ENCODE assay signal across 1 cellular context in the genomic region with DNA sequence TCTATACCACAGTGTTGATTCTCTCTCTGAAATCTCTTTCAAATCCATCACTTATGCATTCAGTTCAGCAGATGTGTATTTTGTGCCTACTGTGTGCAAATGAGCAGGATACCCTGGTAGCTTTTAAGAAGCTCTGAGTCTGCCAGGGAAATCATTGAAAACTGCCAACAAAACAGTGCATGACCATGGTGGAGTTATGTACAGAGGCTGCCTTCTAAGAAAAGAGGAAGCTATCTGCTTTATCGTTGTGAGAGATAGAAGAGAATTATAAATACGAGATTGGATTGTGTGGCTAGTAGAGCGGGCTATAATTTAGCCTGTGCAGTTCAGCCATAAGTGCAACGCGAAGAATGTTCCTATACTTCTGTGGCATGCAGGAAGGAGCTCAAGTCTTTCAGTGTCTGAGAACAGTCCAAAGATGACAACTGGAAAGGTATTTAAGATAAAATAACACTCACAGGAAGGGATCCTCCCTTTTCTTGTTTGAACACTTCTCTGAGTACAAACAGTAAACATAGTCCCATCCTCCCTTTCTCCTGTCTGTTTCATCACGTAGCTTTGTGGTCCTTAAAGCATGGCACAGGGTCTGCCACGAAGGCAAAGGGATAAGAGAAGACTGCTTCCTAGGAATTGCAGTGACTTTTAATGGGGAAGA.
TF ChIP-seq lines count a peak whose summit lies in the region.

No MANE protein-coding gene starts in this region.

TF ChIP-seq in HepG2, 621 proteins besides CTCF, POLR2A, EP300 and RAD21 (continued from another document):
- TF ChIP-seq, protein P1, sequence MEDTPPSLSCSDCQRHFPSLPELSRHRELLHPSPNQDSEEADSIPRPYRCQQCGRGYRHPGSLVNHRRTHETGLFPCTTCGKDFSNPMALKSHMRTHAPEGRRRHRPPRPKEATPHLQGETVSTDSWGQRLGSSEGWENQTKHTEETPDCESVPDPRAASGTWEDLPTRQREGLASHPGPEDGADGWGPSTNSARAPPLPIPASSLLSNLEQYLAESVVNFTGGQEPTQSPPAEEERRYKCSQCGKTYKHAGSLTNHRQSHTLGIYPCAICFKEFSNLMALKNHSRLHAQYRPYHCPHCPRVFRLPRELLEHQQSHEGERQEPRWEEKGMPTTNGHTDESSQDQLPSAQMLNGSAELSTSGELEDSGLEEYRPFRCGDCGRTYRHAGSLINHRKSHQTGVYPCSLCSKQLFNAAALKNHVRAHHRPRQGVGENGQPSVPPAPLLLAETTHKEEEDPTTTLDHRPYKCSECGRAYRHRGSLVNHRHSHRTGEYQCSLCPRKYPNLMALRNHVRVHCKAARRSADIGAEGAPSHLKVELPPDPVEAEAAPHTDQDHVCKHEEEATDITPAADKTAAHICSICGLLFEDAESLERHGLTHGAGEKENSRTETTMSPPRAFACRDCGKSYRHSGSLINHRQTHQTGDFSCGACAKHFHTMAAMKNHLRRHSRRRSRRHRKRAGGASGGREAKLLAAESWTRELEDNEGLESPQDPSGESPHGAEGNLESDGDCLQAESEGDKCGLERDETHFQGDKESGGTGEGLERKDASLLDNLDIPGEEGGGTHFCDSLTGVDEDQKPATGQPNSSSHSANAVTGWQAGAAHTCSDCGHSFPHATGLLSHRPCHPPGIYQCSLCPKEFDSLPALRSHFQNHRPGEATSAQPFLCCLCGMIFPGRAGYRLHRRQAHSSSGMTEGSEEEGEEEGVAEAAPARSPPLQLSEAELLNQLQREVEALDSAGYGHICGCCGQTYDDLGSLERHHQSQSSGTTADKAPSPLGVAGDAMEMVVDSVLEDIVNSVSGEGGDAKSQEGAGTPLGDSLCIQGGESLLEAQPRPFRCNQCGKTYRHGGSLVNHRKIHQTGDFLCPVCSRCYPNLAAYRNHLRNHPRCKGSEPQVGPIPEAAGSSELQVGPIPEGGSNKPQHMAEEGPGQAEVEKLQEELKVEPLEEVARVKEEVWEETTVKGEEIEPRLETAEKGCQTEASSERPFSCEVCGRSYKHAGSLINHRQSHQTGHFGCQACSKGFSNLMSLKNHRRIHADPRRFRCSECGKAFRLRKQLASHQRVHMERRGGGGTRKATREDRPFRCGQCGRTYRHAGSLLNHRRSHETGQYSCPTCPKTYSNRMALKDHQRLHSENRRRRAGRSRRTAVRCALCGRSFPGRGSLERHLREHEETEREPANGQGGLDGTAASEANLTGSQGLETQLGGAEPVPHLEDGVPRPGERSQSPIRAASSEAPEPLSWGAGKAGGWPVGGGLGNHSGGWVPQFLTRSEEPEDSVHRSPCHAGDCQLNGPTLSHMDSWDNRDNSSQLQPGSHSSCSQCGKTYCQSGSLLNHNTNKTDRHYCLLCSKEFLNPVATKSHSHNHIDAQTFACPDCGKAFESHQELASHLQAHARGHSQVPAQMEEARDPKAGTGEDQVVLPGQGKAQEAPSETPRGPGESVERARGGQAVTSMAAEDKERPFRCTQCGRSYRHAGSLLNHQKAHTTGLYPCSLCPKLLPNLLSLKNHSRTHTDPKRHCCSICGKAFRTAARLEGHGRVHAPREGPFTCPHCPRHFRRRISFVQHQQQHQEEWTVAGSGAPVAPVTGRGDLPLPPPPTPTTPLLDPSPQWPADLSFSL (CRISPR knock-in tag; IDR thresholded peaks at IDR 0.05): peak; percentile 33; the same call in 1 of the 2 replicates
- TF ChIP-seq CEBPG (CRISPR knock-in tag; IDR thresholded peaks at IDR 0.05): peak; percentile 76
- TF ChIP-seq ZBTB8A (CRISPR knock-in tag; IDR thresholded peaks at IDR 0.05; ENCODE audit: borderline replicate concordance, low read depth): no peak
- peak; percentile 17; the same call in 1 of the 2 replicates for TF ChIP-seq HNF4A (CRISPR knock-in tag; IDR thresholded peaks at IDR 0.05)
- TF ChIP-seq, protein P2, sequence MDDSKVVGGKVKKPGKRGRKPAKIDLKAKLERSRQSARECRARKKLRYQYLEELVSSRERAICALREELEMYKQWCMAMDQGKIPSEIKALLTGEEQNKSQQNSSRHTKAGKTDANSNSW (CRISPR knock-in tag; IDR thresholded peaks at IDR 0.05; ENCODE audit: borderline replicate concordance): no peak
- TF ChIP-seq, protein P3, sequence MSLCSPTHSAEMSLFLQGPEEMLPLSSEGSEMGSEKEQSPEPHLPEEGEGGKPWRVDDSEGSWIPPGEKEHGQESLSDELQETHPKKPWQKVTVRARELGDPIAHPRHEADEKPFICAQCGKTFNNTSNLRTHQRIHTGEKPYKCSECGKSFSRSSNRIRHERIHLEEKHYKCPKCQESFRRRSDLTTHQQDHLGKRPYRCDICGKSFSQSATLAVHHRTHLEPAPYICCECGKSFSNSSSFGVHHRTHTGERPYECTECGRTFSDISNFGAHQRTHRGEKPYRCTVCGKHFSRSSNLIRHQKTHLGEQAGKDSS (CRISPR knock-in tag; IDR thresholded peaks at IDR 0.05; ENCODE audit: borderline replicate concordance, low read depth): peak; percentile 47; the same call in 1 of the 2 replicates
- peak; percentile 33; the same call in 1 of the 2 replicates for TF ChIP-seq ZNF614 (CRISPR knock-in tag; IDR thresholded peaks at IDR 0.05; ENCODE audit: borderline replicate concordance)
- no peak for TF ChIP-seq GABPA (IDR thresholded peaks at IDR 0.05; ENCODE audit: low read depth, low read length)
- TF ChIP-seq GABPA (CRISPR knock-in tag; IDR thresholded peaks at IDR 0.05; ENCODE audit: low read depth): peak; percentile 15; the same call in 1 of the 2 replicates
- TF ChIP-seq ZKSCAN1 (IDR thresholded peaks at IDR 0.05; ENCODE audit: low read length): peak; percentile 75
- TF ChIP-seq, protein P4, sequence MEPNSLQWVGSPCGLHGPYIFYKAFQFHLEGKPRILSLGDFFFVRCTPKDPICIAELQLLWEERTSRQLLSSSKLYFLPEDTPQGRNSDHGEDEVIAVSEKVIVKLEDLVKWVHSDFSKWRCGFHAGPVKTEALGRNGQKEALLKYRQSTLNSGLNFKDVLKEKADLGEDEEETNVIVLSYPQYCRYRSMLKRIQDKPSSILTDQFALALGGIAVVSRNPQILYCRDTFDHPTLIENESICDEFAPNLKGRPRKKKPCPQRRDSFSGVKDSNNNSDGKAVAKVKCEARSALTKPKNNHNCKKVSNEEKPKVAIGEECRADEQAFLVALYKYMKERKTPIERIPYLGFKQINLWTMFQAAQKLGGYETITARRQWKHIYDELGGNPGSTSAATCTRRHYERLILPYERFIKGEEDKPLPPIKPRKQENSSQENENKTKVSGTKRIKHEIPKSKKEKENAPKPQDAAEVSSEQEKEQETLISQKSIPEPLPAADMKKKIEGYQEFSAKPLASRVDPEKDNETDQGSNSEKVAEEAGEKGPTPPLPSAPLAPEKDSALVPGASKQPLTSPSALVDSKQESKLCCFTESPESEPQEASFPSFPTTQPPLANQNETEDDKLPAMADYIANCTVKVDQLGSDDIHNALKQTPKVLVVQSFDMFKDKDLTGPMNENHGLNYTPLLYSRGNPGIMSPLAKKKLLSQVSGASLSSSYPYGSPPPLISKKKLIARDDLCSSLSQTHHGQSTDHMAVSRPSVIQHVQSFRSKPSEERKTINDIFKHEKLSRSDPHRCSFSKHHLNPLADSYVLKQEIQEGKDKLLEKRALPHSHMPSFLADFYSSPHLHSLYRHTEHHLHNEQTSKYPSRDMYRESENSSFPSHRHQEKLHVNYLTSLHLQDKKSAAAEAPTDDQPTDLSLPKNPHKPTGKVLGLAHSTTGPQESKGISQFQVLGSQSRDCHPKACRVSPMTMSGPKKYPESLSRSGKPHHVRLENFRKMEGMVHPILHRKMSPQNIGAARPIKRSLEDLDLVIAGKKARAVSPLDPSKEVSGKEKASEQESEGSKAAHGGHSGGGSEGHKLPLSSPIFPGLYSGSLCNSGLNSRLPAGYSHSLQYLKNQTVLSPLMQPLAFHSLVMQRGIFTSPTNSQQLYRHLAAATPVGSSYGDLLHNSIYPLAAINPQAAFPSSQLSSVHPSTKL (CRISPR knock-in tag; IDR thresholded peaks at IDR 0.05): peak; percentile 90
- peak; percentile 7; the same call in 1 of the 3 replicates for TF ChIP-seq MXI1 (IDR thresholded peaks at IDR 0.05; ENCODE audit: borderline replicate concordance, low read depth, low read length)
- TF ChIP-seq ZNF564 (CRISPR knock-in tag; IDR thresholded peaks at IDR 0.05): no peak
- 0 out of 2 replicates have a peak, but pooled peaks have one; percentile 16 for TF ChIP-seq YEATS4 (CRISPR knock-in tag; IDR thresholded peaks at IDR 0.05; ENCODE audit: borderline replicate concordance)
- TF ChIP-seq, protein P5, sequence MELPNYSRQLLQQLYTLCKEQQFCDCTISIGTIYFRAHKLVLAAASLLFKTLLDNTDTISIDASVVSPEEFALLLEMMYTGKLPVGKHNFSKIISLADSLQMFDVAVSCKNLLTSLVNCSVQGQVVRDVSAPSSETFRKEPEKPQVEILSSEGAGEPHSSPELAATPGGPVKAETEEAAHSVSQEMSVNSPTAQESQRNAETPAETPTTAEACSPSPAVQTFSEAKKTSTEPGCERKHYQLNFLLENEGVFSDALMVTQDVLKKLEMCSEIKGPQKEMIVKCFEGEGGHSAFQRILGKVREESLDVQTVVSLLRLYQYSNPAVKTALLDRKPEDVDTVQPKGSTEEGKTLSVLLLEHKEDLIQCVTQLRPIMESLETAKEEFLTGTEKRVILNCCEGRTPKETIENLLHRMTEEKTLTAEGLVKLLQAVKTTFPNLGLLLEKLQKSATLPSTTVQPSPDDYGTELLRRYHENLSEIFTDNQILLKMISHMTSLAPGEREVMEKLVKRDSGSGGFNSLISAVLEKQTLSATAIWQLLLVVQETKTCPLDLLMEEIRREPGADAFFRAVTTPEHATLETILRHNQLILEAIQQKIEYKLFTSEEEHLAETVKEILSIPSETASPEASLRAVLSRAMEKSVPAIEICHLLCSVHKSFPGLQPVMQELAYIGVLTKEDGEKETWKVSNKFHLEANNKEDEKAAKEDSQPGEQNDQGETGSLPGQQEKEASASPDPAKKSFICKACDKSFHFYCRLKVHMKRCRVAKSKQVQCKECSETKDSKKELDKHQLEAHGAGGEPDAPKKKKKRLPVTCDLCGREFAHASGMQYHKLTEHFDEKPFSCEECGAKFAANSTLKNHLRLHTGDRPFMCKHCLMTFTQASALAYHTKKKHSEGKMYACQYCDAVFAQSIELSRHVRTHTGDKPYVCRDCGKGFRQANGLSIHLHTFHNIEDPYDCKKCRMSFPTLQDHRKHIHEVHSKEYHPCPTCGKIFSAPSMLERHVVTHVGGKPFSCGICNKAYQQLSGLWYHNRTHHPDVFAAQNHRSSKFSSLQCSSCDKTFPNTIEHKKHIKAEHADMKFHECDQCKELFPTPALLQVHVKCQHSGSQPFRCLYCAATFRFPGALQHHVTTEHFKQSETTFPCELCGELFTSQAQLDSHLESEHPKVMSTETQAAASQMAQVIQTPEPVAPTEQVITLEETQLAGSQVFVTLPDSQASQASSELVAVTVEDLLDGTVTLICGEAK (IDR thresholded peaks at IDR 0.05): no peak
- TF ChIP-seq, protein P5 (CRISPR knock-in tag; IDR thresholded peaks at IDR 0.05): no peak
- TF ChIP-seq, protein P6, sequence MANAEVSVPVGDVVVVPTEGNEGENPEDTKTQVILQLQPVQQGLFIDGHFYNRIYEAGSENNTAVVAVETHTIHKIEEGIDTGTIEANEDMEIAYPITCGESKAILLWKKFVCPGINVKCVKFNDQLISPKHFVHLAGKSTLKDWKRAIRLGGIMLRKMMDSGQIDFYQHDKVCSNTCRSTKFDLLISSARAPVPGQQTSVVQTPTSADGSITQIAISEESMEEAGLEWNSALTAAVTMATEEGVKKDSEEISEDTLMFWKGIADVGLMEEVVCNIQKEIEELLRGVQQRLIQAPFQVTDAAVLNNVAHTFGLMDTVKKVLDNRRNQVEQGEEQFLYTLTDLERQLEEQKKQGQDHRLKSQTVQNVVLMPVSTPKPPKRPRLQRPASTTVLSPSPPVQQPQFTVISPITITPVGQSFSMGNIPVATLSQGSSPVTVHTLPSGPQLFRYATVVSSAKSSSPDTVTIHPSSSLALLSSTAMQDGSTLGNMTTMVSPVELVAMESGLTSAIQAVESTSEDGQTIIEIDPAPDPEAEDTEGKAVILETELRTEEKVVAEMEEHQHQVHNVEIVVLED (CRISPR knock-in tag; IDR thresholded peaks at IDR 0.05; ENCODE audit: borderline replicate concordance): peak; percentile 15; the same call in 1 of the 2 replicates
- TF ChIP-seq, protein P7, sequence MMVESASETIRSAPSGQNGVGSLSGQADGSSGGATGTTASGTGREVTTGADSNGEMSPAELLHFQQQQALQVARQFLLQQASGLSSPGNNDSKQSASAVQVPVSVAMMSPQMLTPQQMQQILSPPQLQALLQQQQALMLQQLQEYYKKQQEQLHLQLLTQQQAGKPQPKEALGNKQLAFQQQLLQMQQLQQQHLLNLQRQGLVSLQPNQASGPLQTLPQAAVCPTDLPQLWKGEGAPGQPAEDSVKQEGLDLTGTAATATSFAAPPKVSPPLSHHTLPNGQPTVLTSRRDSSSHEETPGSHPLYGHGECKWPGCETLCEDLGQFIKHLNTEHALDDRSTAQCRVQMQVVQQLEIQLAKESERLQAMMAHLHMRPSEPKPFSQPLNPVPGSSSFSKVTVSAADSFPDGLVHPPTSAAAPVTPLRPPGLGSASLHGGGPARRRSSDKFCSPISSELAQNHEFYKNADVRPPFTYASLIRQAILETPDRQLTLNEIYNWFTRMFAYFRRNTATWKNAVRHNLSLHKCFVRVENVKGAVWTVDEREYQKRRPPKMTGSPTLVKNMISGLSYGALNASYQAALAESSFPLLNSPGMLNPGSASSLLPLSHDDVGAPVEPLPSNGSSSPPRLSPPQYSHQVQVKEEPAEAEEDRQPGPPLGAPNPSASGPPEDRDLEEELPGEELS (CRISPR knock-in tag; IDR thresholded peaks at IDR 0.05): peak; percentile 84
- no peak for TF ChIP-seq NONO (IDR thresholded peaks at IDR 0.05)
- peak; percentile 39; the same call in 1 of the 2 replicates for TF ChIP-seq NONO (CRISPR knock-in tag; conservative IDR thresholded peaks at IDR 0.05)
- no peak for TF ChIP-seq FOXA1 (IDR thresholded peaks at IDR 0.05)
- TF ChIP-seq FOXA1 (CRISPR knock-in tag; IDR thresholded peaks at IDR 0.05): peak; percentile 76; the same call in 1 of the 2 replicates
- no peak for TF ChIP-seq MYC (CRISPR knock-in tag; IDR thresholded peaks at IDR 0.05; ENCODE audit: borderline replicate concordance)
